ENCODE assay signal across 10 cellular contexts in the genomic region with DNA sequence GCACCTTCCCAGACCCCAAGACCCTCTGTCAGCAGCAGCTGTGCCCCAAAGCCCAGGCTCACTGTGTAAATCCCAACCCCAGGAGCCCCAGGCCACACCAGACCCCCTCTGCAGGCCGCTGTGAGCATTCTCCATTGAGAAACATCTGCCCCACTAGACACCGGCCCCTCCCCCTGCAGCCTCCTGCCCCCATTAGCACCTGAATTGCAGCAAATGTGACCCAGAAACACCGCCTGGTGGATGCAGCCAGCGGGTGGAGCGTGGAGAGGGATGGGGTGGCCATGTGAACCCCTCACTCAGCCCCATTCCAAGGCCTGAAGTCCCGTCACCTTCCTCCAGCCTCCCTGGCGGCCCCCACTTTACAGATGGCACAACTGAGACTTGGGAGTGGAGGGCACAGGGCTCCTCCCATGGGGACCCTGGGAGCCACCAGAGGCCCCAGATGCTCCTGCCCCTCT. TPM values are rescaled to one million over a fixed set of nuclear protein-coding genes. Genes with fewer than 3 reads are reported as not detected.
DNase-seq lines count a peak whose midpoint lies in the region; ATAC-seq and TF ChIP-seq lines count a peak whose summit lies in the region.
"Had no signal": no experiment of that assay in that cellular context is flagged by ENCODE, and none has a peak within 500 bp of the region (broad histone marks: within the 10 kb centered on the region; RNA-seq: fewer than 3 reads in every experiment).

No MANE protein-coding gene starts in this region.

- no peak for ATAC-seq in CD4-positive, alpha-beta T cell (ENCODE audit: poor library complexity)
- ATAC-seq in HG03139 (IDR thresholded peaks at IDR 0.05; ENCODE audit: unreplicated experiment) = no peak

- peak overlapping the region; percentile 27 for H3K18ac ChIP-seq in neuronal stem cell (ENCODE audit: low read length)

- no peaks in the 10 kb centered on the region for H3K9me3 Mint-ChIP-seq in CD4-positive, alpha-beta T cell

- no peaks in the 10 kb centered on the region for H3K27me3 Mint-ChIP-seq in CD4-positive, alpha-beta T cell

- H3K9me3 ChIP-seq in CD4-positive, alpha-beta T cell (ENCODE audit: control insufficient read depth, low read length) = no peaks in the 10 kb centered on the region
- H3K9me3 ChIP-seq in neuronal stem cell (replicated peaks in 1 of 2; ENCODE audit: control insufficient read depth in 2 of 2, insufficient read depth in 1 of 2, low read depth in 1 of 2, low read length in 2 of 2) (no peaks in the 10 kb centered on the region), thyroid gland (no peaks in the 10 kb centered on the region)
- H3K9me3 ChIP-seq: SJCRH30 had no signal

- H3K9ac ChIP-seq in neuronal stem cell (ENCODE audit: low read depth, low read length, poor library complexity) = no peak overlapping the region

- no peak for TF ChIP-seq CTCF in CD4-positive, alpha-beta T cell (IDR thresholded peaks at IDR 0.05)
- TF ChIP-seq CTCF in coronary artery (IDR thresholded peaks at IDR 0.05) = no peak
- TF ChIP-seq CTCF in thyroid gland (IDR thresholded peaks at IDR 0.05) = no peak

- no CpG with 5 or more reads among the region's 7 CpGs for WGBS in neuronal stem cell (ENCODE audit: extremely low coverage in 2 of 2, insufficient read length in 2 of 2, insufficient replicate concordance in 1 of 2), 2 donors
- 93 to 96% methylated on average over 6 to 7 of the region's 7 CpGs for WGBS in thyroid gland, 2 donors

- H3K4me1 ChIP-seq in neuronal stem cell (ENCODE audit: control insufficient read depth in 2 of 2, insufficient read depth in 1 of 2, low read depth in 1 of 2, low read length in 2 of 2) = peaks cover 11 to 16% of the 10 kb centered on the region in 2 donors
- peaks cover 38 to 55% of the 10 kb centered on the region in 2 donors for H3K4me1 ChIP-seq in thyroid gland
- H3K4me1 ChIP-seq: SJCRH30 had no signal

- no peak overlapping the region for H3K23ac ChIP-seq in neuronal stem cell (ENCODE audit: low read depth, low read length, poor library complexity)

- CTCF ChIA-PET in CD4-positive, alpha-beta T cell (lab: Charles Lee) = no interaction called here

- no peak overlapping the region for H3K4me3 ChIP-seq in Jurkat, Clone E6-1 (ENCODE audit: low read length)
- H3K4me3 ChIP-seq in coronary artery (peak overlapping the region; percentile 100), neuronal stem cell (ENCODE audit: low read length in 2 of 2) (peak overlapping the region in 1 of 2 donors; percentile 57), thyroid gland (replicated peaks in 1 of 3) (no peak overlapping the region)
- H3K4me3 ChIP-seq: SJCRH30 had no signal

- H2BK5ac ChIP-seq in neuronal stem cell (ENCODE audit: low read length) = no peak overlapping the region

- H2AK5ac ChIP-seq in neuronal stem cell (ENCODE audit: low read depth, low read length) = no peak overlapping the region

- peaks cover 16% of the 10 kb centered on the region for H3K36me3 Mint-ChIP-seq in CD4-positive, alpha-beta T cell (ENCODE audit: low read depth)

- no peak overlapping the region for H4K91ac ChIP-seq in neuronal stem cell (ENCODE audit: low read depth, low read length, poor library complexity)

- peak overlapping the region; percentile 17 for H3K27ac Mint-ChIP-seq in CD4-positive, alpha-beta T cell

- H3K36me3 ChIP-seq in neuronal stem cell (replicated peaks in 1 of 2; ENCODE audit: control insufficient read depth in 2 of 2, insufficient read depth in 2 of 2, low read length in 2 of 2) = peaks cover 5 to 16% of the 10 kb centered on the region in 2 donors
- H3K36me3 ChIP-seq in thyroid gland = peaks cover 8 to 12% of the 10 kb centered on the region in 2 donors
- H3K36me3 ChIP-seq: SJCRH30 had no signal

- no peaks in the 10 kb centered on the region for H3K27me3 ChIP-seq in CD4-positive, alpha-beta T cell (ENCODE audit: control insufficient read depth, insufficient read depth, low read length)
- H3K27me3 ChIP-seq in neuronal stem cell (ENCODE audit: control insufficient read depth in 3 of 3, insufficient read depth in 3 of 3, low read depth in 1 of 3, low read length in 3 of 3) (peaks cover 0 to 6% (median 0%) of the 10 kb centered on the region in 3 experiments), thyroid gland (no peaks in the 10 kb centered on the region)
- H3K27me3 ChIP-seq: SJCRH30 had no signal

- no peak overlapping the region for H2AFZ ChIP-seq in neuronal stem cell (ENCODE audit: low read length)

- H3K14ac ChIP-seq in neuronal stem cell (ENCODE audit: low read length) = no peak overlapping the region

- no peak for TF ChIP-seq POLR2A in thyroid gland (IDR thresholded peaks at IDR 0.05)

- H4K8ac ChIP-seq in neuronal stem cell (ENCODE audit: low read depth, low read length) = no peak overlapping the region

- no peak for DNase-seq in CD4-positive, alpha-beta T cell
- DNase-seq in Jurkat, Clone E6-1 (ENCODE audit: low read depth, low spot score) = peak; percentile 26
- DNase-seq in coronary artery (ENCODE audit: low spot score) = no peak
- DNase-seq in neuronal stem cell (ENCODE audit: low spot score) = no peak
- no peak for DNase-seq in germinal center (ENCODE audit: low spot score)
- DNase-seq in NCI-H2029 treated with DMSO at 0.1 percent for 48 hours (lab: John Stamatoyannopoulos, UW) = no peak
- no peak for DNase-seq in thyroid gland
- DNase-seq: dermis blood vessel endothelial cell, SJCRH30 had no signal

- H3K4me2 ChIP-seq in neuronal stem cell (ENCODE audit: insufficient read depth, low read length, poor library complexity, severe bottlenecking) = no peak overlapping the region

- peaks cover 26% of the 10 kb centered on the region for H3K4me1 Mint-ChIP-seq in CD4-positive, alpha-beta T cell (ENCODE audit: low read depth)

- H2BK12ac ChIP-seq in neuronal stem cell (ENCODE audit: low read length) = no peak overlapping the region

- POLR2A ChIA-PET in CD4-positive, alpha-beta T cell (lab: Charles Lee) = interaction anchor here (0.7 to 4.9 kb wide), 2 partner anchors 13 to 39 kb away, joined by 3 to 54 read pairs; a partner anchor contains a TSS

- H2BK15ac ChIP-seq in neuronal stem cell (ENCODE audit: low read length) = no peak overlapping the region

- H3K79me1 ChIP-seq in neuronal stem cell (ENCODE audit: low read depth, low read length) = peaks cover 14% of the 10 kb centered on the region

- H3K27ac ChIP-seq in CD4-positive, alpha-beta T cell (ENCODE audit: low read depth, low read length) = no peak overlapping the region
- H3K27ac ChIP-seq in coronary artery = no peak overlapping the region
- no peak overlapping the region for H3K27ac ChIP-seq in neuronal stem cell (replicated peaks; ENCODE audit: low read length)
- no peak overlapping the region for H3K27ac ChIP-seq in thyroid gland
- H3K27ac ChIP-seq: SJCRH30 had no signal

- H3K4me3 Mint-ChIP-seq in CD4-positive, alpha-beta T cell = peak overlapping the region; percentile 48

- intact Hi-C loops in CD4-positive, alpha-beta T cell (cut with DNase I, micrococcal nuclease) = loop anchor here (5.0 to 10.0 kb wide), 5 partner anchors 192 to 1478 kb away; a partner anchor contains a TSS
- intact Hi-C loops in thyroid gland (cut with DNase I) = no loop called here

- no peak overlapping the region for H3K4ac ChIP-seq in neuronal stem cell (ENCODE audit: low read length)

- H2BK120ac ChIP-seq in neuronal stem cell (ENCODE audit: low read depth, low read length) = no peak overlapping the region

RNA-seq across cellular contexts. Expression of a gene that starts 2.2 kb away (rescaled TPM):
- 10 to 100 TPM; 17.5 to 19.3 TPM for total RNA-seq in CD4-positive, alpha-beta T cell
- polyA plus RNA-seq in Jurkat, Clone E6-1 (2012; ENCODE audit: insufficient read depth, insufficient read length) = 44.0 TPM
- polyA plus RNA-seq in neuronal stem cell (2013, experiment 1 of 2) = 13.4 TPM
- 13.0 TPM for polyA plus RNA-seq in neuronal stem cell (2013, experiment 2 of 2)
- 10 to 100 TPM in 3 of 4 donors, 1 to 10 TPM in 1; 9.3 to 21.4 (median 10.9) TPM for total RNA-seq in thyroid gland

RNA-seq across cellular contexts. Expression of a gene that starts 12.1 kb away (rescaled TPM):
- total RNA-seq in CD4-positive, alpha-beta T cell = 10 to 100 TPM; 45.9 to 48.6 TPM
- 25.5 TPM for polyA plus RNA-seq in Jurkat, Clone E6-1 (2012; ENCODE audit: insufficient read depth, insufficient read length)
- 48.7 TPM for polyA plus RNA-seq in neuronal stem cell (2013, experiment 1 of 2)
- 51.0 TPM for polyA plus RNA-seq in neuronal stem cell (2013, experiment 2 of 2)
- total RNA-seq in thyroid gland = 10 to 100 TPM; 32.5 to 86.4 (median 57.6) TPM

RNA-seq across cellular contexts. Expression of a gene that starts 56.4 kb away (rescaled TPM):
- under 1 TPM; 0.27 to 0.42 TPM for total RNA-seq in CD4-positive, alpha-beta T cell
- not detected for polyA plus RNA-seq in Jurkat, Clone E6-1 (2012; ENCODE audit: insufficient read depth, insufficient read length)
- polyA plus RNA-seq in neuronal stem cell (2013, experiment 1 of 2) = 0.74 TPM
- polyA plus RNA-seq in neuronal stem cell (2013, experiment 2 of 2) = 0.79 TPM
- total RNA-seq in thyroid gland = under 1 TPM; 0.11 to 0.88 (median 0.62) TPM
- total RNA-seq: dermis blood vessel endothelial cell, SJCRH30 had no signal
